Comparison of ENCODE assay signal across 26 cellular contexts in genomic region chr1:31415658-31416057, GRCh38. TPM values are rescaled to one million over a fixed set of nuclear protein-coding genes. Genes with fewer than 3 reads are reported as not detected.
DNase-seq lines count a peak whose midpoint lies in the region; ATAC-seq and TF ChIP-seq lines count a peak whose summit lies in the region.
"Had no signal": no experiment of that assay in that cellular context is flagged by ENCODE, and none has a peak within 500 bp of the region (broad histone marks: within the 10 kb centered on the region; RNA-seq: fewer than 3 reads in every experiment).

No MANE protein-coding gene starts in this region.

- no peaks in the 10 kb centered on the region for H3K27me3 ChIP-seq in PC-3 (ENCODE audit: low read length)
- H3K27me3 ChIP-seq in colonic mucosa: no peaks in the 10 kb centered on the region
- no peaks in the 10 kb centered on the region for H3K27me3 ChIP-seq in liver (ENCODE audit: control insufficient read depth in 4 of 4, insufficient read depth in 4 of 4, low read length in 3 of 4)
- peaks cover 0 to 3% (median 0%) of the 10 kb centered on the region in 3 donors for H3K27me3 ChIP-seq in psoas muscle (ENCODE audit: insufficient read depth in 3 of 3, low read length in 2 of 3)
- H3K27me3 ChIP-seq in prostate gland (replicated peaks; ENCODE audit: insufficient read depth): no peaks in the 10 kb centered on the region

- H4K20me1 ChIP-seq in PC-3 (ENCODE audit: low read length): no peaks in the 10 kb centered on the region

- no peaks in the 10 kb centered on the region for H3K9me3 ChIP-seq in PC-3 (ENCODE audit: low read length)
- no peaks in the 10 kb centered on the region for H3K9me3 ChIP-seq in colonic mucosa
- H3K9me3 ChIP-seq in liver (ENCODE audit: control insufficient read depth in 4 of 4, low read length in 3 of 4): no peaks in the 10 kb centered on the region
- no peaks in the 10 kb centered on the region for H3K9me3 ChIP-seq in psoas muscle
- H3K9me3 ChIP-seq in prostate gland: no peaks in the 10 kb centered on the region
- H3K9me3 ChIP-seq: HAP-1, heart right ventricle, thoracic aorta had no signal

- DNase-seq in PC-3 (no peak), colonic mucosa (no peak), psoas muscle (no peak), prostate gland (ENCODE audit: low spot score) (no peak), NCI-H524 treated with DMSO at 0.1 percent for 48 hours (lab: John Stamatoyannopoulos, UW) (no peak)
- DNase-seq: activated CD4-positive, alpha-beta memory T cell treated with anti-CD3 and anti-CD28 coated beads for 36 hours; activated gamma-delta T cell; activated T-cell treated with anti-CD3 and anti-CD28 coated beads for 4 hours; CD4-positive, CD25-positive, alpha-beta regulatory T cell; cortex of kidney; heart right ventricle; KBM-7; NCI-H1694 treated with DMSO at 0.1 percent for 48 hours; NCI-H2171 treated with DMSO at 0.1 percent for 48 hours; NCI-H526; RPMI8226; stimulated activated CD4-positive, alpha-beta T cell treated with anti-CD3 and anti-CD28 coated beads, Interleukin-1b, Interleukin-23, amount 100 ng/mL, for 48 hours had no signal

- H3K27ac ChIP-seq in PC-3 (ENCODE audit: low read length) (no peak overlapping the region), colonic mucosa (no peak overlapping the region), liver (ENCODE audit: low read depth in 1 of 2, low read length in 2 of 2) (peak overlapping the region; percentile 84 to 96), psoas muscle (peak overlapping the region; percentile 94), prostate gland (no peak overlapping the region)
- H3K27ac ChIP-seq: heart right ventricle, parathyroid adenoma, thoracic aorta, VCaP had no signal

- H3K4me2 ChIP-seq in PC-3 (ENCODE audit: low read length): peak overlapping the region; percentile 97

- POLR2A ChIA-PET in PC-3 (lab: Charles Lee; ENCODE audit: unreplicated experiment): no interaction called here

- CTCF ChIA-PET in PC-3 (lab: Charles Lee): no interaction called here

- H3K36me3 ChIP-seq in PC-3 (ENCODE audit: low read depth, low read length) (no peaks in the 10 kb centered on the region), colonic mucosa (no peaks in the 10 kb centered on the region), liver (ENCODE audit: control insufficient read depth in 4 of 4, insufficient read depth in 3 of 4, low read depth in 1 of 4, low read length in 3 of 4) (no peaks in the 10 kb centered on the region), psoas muscle (ENCODE audit: insufficient read depth in 1 of 2, low read depth in 1 of 2) (no peaks in the 10 kb centered on the region), prostate gland (no peaks in the 10 kb centered on the region)
- H3K36me3 ChIP-seq: HAP-1, heart right ventricle, thoracic aorta had no signal

- no peak overlapping the region for H2AFZ ChIP-seq in PC-3 (ENCODE audit: low read length)
- H2AFZ ChIP-seq: parathyroid adenoma had no signal

- TF ChIP-seq POLR2A in prostate gland (IDR thresholded peaks at IDR 0.05): no peak

- intact Hi-C loops in PC-3 (cut with micrococcal nuclease) (no loop called here), colonic mucosa (cut with DNase I) (no loop called here), psoas muscle (cut with DNase I) (no loop called here), prostate gland (cut with DNase I) (no loop called here)

- no peaks in the 10 kb centered on the region for H3K9me2 ChIP-seq in PC-3 (replicated peaks; ENCODE audit: low read length)

- no peak for ATAC-seq in PC-3
- no peak for ATAC-seq in psoas muscle
- ATAC-seq in HG03045 (IDR thresholded peaks at IDR 0.05; ENCODE audit: unreplicated experiment): no peak
- no peak for ATAC-seq in HG03196 (IDR thresholded peaks at IDR 0.05; ENCODE audit: unreplicated experiment)
- ATAC-seq: heart right ventricle; stimulated activated memory B cell treated with anti-CD40 and anti-IgM and Interleukin-4, amounts not matched to agents 10 μg/mL and 1 μg/mL and 100 μg/mL, for 72 hours had no signal

- no TSS peak for BruUV-seq in PC-3 (replicated peaks; lab: Mats Ljungman, UMichigan)

- 93% methylated on average over 2 of the region's 2 CpGs for WGBS in liver
- 81 to 88% (median 85%) methylated on average over 2 of the region's 2 CpGs for WGBS in psoas muscle, 3 donors
- 96% methylated on average over 2 of the region's 2 CpGs for WGBS in prostate gland

- no peak for TF ChIP-seq CTCF in PC-3 (conservative IDR thresholded peaks at IDR 0.05; ENCODE audit: low read depth, low read length)
- TF ChIP-seq CTCF in colonic mucosa (IDR thresholded peaks at IDR 0.05): no peak
- TF ChIP-seq CTCF in liver (IDR thresholded peaks at IDR 0.05; ENCODE audit: low read depth, low read length, missing input control): no peak
- TF ChIP-seq CTCF in psoas muscle (IDR thresholded peaks at IDR 0.05): no peak
- no peak for TF ChIP-seq CTCF in prostate gland (IDR thresholded peaks at IDR 0.05)

- no peak overlapping the region for H3K9ac ChIP-seq in PC-3 (ENCODE audit: low read length)
- H3K9ac ChIP-seq in colonic mucosa (ENCODE audit: low read depth in 2 of 2, low read length in 2 of 2): peak overlapping the region; percentile 12 to 93
- H3K9ac ChIP-seq in liver (ENCODE audit: low read depth in 1 of 2, low read length in 2 of 2): no peak overlapping the region
- H3K9ac ChIP-seq: parathyroid adenoma had no signal

- no peak for TF ChIP-seq RAD21 in liver (IDR thresholded peaks at IDR 0.05)

- no peak overlapping the region for H3K4me3 ChIP-seq in PC-3 (ENCODE audit: low read length)
- H3K4me3 ChIP-seq in colonic mucosa: no peak overlapping the region
- H3K4me3 ChIP-seq in liver (ENCODE audit: low read depth in 1 of 3, low read length in 3 of 3): no peak overlapping the region
- H3K4me3 ChIP-seq in psoas muscle: no peak overlapping the region
- no peak overlapping the region for H3K4me3 ChIP-seq in prostate gland
- H3K4me3 ChIP-seq: HAP-1, heart right ventricle, lung, thoracic aorta had no signal

- peaks cover 31% of the 10 kb centered on the region for H3K79me2 ChIP-seq in PC-3 (ENCODE audit: low read length)
- H3K79me2 ChIP-seq: parathyroid adenoma had no signal

- peaks cover 26% of the 10 kb centered on the region for H3K4me1 ChIP-seq in PC-3 (ENCODE audit: insufficient read depth, low read length)
- H3K4me1 ChIP-seq in colonic mucosa: no peaks in the 10 kb centered on the region
- H3K4me1 ChIP-seq in liver (ENCODE audit: control insufficient read depth in 4 of 4, insufficient read depth in 4 of 4, low read length in 3 of 4): peaks cover 12 to 49% (median 28%) of the 10 kb centered on the region in 4 donors
- peaks cover 22% of the 10 kb centered on the region for H3K4me1 ChIP-seq in psoas muscle
- no peaks in the 10 kb centered on the region for H3K4me1 ChIP-seq in prostate gland (replicated peaks)
- H3K4me1 ChIP-seq: HAP-1 had no signal

- no peaks in the 10 kb centered on the region for H3F3A ChIP-seq in PC-3 (ENCODE audit: low read length, unreplicated experiment)

TF ChIP-seq in liver, 16 proteins besides CTCF, POLR2A, EP300 and RAD21 (continues in another document):
- TF ChIP-seq REST (IDR thresholded peaks at IDR 0.05) (no peak), RXRA (IDR thresholded peaks at IDR 0.05) (no peak), TAF1 (conservative IDR thresholded peaks at IDR 0.05) (no peak)

RNA-seq across cellular contexts. Expression of gene SERINC2, which starts 2.6 kb away (rescaled TPM):
- total RNA-seq in PC-3 (2014; rRNA removed) (44.6 and 51.5 TPM in 2 replicates), colonic mucosa (100 to 1,000 TPM; 203 to 212 TPM), liver (10 to 100 TPM in 1 of 2 donors, 1 to 10 TPM in 1; 4.9 to 27.8 TPM), psoas muscle (10 to 100 TPM; 26.4 to 50.7 (median 30.4) TPM), prostate gland (100 to 1,000 TPM in 1 of 2 donors, 10 to 100 TPM in 1; 76.1 to 110 TPM)
- polyA plus RNA-seq in liver (10 to 100 TPM; 49.6 to 66.4 TPM), psoas muscle (10 to 100 TPM; 13.4 to 93.4 (median 33.5) TPM)
- total RNA-seq: CD4-positive, CD25-positive, alpha-beta regulatory T cell had no signal

RNA-seq across cellular contexts. Expression of gene FABP3, which starts 42.8 kb away (rescaled TPM):
- total RNA-seq in PC-3 (2014; rRNA removed) (0.40 TPM in 1 of 2 replicates, not detected in the other), colonic mucosa (1 to 10 TPM; 2.8 to 4.7 TPM), liver (10 to 100 TPM in 1 of 2 donors, 1 to 10 TPM in 1; 4.2 to 28.2 TPM), psoas muscle (1,000 to 10,000 TPM in 2 of 4 donors, 100 to 1,000 TPM in 2; 467 to 4,001 (median 1,634) TPM), prostate gland (10 to 100 TPM; 25.0 to 54.1 TPM)
- polyA plus RNA-seq in liver (1 to 10 TPM; 2.8 to 6.1 TPM), psoas muscle (1,000 to 10,000 TPM; 1,537 to 3,507 (median 3,423) TPM)
- total RNA-seq: activated CD4-positive, alpha-beta memory T cell treated with anti-CD3 and anti-CD28 coated beads for 36 hours; CD4-positive, CD25-positive, alpha-beta regulatory T cell had no signal
- polyA plus RNA-seq: CD4-positive, CD25-positive, alpha-beta regulatory T cell had no signal

Comparison
In these comparisons a context has a peak if more than half of its experiments do, and no peak if none do; other contexts are left out.
1. H3K27ac ChIP-seq: peak in liver (2 of 2) and psoas muscle (single experiment); none in PC-3 (single experiment), colonic mucosa (single experiment) and prostate gland (0 of 2).
2. H3K9ac ChIP-seq: peak in colonic mucosa (2 of 2); none in PC-3 (single experiment) and liver (0 of 2).
3. RNA of gene FABP3, which starts 42.8 kb away (total RNA-seq): 467 to 4,001 TPM in psoas muscle; 25.0 to 54.1 TPM in prostate gland, 4.2 to 28.2 TPM in liver, 2.8 to 4.7 TPM in colonic mucosa and 0.40 TPM in PC-3; every median in the first group is over 4 times any median in the second.